Comparison of ENCODE assay signal across 14 cellular contexts in genomic region chr1:158101455-158101854, GRCh38.
"Had no signal": no experiment of that assay in that cellular context is flagged by ENCODE, and none has a peak within 500 bp of the region (broad histone marks: within the 10 kb centered on the region; RNA-seq: fewer than 3 reads in every experiment).

No MANE protein-coding gene starts in this region.

- H3K27me3 ChIP-seq: thyroid gland had no signal

- H3K4me3 ChIP-seq: esophagus muscularis mucosa, heart left ventricle, left ventricle myocardium inferior, right atrium auricular region, skin epidermis, thyroid gland had no signal

- H3K9me3 Mint-ChIP-seq: activated CD4-positive, alpha-beta T cell treated with anti-CD3 and anti-CD28 coated beads, Interleukin-2, amount 10 ng/mL, durations not matched to agents 7 days and 5 days; activated naive CD4-positive, alpha-beta T cell treated with anti-CD3 and anti-CD28 coated beads, Interleukin-2, amount 10 ng/mL, durations not matched to agents 7 days and 5 days; activated T-helper 17 cell treated with anti-CD3 and anti-CD28 coated beads, Interleukin-2, amount 50 U/mL, for 72 hours had no signal

- H3K36me3 ChIP-seq: esophagus muscularis mucosa, heart left ventricle, left ventricle myocardium inferior, right atrium auricular region, thyroid gland had no signal

- H3K27ac ChIP-seq: esophagus muscularis mucosa, heart left ventricle, left ventricle myocardium inferior, right atrium auricular region, skin epidermis, thyroid gland had no signal

- ATAC-seq: T-helper 17 cell had no signal

- H3K4me1 ChIP-seq: right atrium auricular region, thyroid gland had no signal

- DNase-seq: activated CD4-positive, alpha-beta T cell treated with anti-CD3 and anti-CD28 coated beads, Interleukin-2, amount 10 ng/mL, durations not matched to agents 7 days and 5 days; activated CD4-positive, CD25-positive, alpha-beta regulatory T cell; activated CD8-positive, alpha-beta memory T cell treated with anti-CD3 and anti-CD28 coated beads for 24 hours; activated naive CD4-positive, alpha-beta T cell treated with anti-CD3 and anti-CD28 coated beads, Interleukin-2, amount 10 ng/mL, durations not matched to agents 7 days and 5 days; heart left ventricle; islet precursor cell; left ventricle myocardium inferior; posterior cingulate gyrus; T-helper 17 cell; thyroid gland had no signal

- H3K4me3 Mint-ChIP-seq: activated CD4-positive, alpha-beta T cell treated with anti-CD3 and anti-CD28 coated beads, Interleukin-2, amount 10 ng/mL, durations not matched to agents 7 days and 5 days; activated naive CD4-positive, alpha-beta T cell treated with anti-CD3 and anti-CD28 coated beads, Interleukin-2, amount 10 ng/mL, durations not matched to agents 7 days and 5 days; activated T-helper 17 cell treated with anti-CD3 and anti-CD28 coated beads, Interleukin-2, amount 50 U/mL, for 72 hours; T-helper 17 cell had no signal

- H3K9me3 ChIP-seq: esophagus muscularis mucosa, heart left ventricle, left ventricle myocardium inferior, right atrium auricular region, thyroid gland had no signal

- H3K27ac Mint-ChIP-seq: activated CD4-positive, alpha-beta T cell treated with anti-CD3 and anti-CD28 coated beads, Interleukin-2, amount 10 ng/mL, durations not matched to agents 7 days and 5 days; activated naive CD4-positive, alpha-beta T cell treated with anti-CD3 and anti-CD28 coated beads, Interleukin-2, amount 10 ng/mL, durations not matched to agents 7 days and 5 days; T-helper 17 cell had no signal

- H3K36me3 Mint-ChIP-seq: activated naive CD4-positive, alpha-beta T cell treated with anti-CD3 and anti-CD28 coated beads, Interleukin-2, amount 10 ng/mL, durations not matched to agents 7 days and 5 days had no signal
